Comparison of ENCODE assay signal across 15 cellular contexts in the genomic region with DNA sequence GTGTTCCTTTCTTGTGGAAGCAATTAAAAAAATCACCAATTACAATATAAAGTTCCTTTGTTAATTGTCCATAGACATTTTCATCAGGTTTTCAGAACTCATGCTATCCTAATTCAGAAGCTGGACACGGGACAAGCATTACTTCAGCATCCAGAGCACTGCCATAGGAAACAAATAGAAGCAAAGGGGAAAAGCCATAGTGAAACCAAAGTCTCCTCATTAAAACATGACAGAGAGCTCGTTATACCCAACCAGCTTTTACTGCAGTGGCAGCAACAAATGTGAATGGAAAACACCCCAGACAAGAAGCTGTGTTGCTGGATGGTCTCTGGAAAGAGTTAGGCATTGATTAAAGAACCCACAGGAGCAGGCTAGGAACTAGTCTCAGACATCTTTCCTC.
A peak's percentile ranks its signal among the peaks of the same experiment; 100 is the strongest.
DNase-seq lines count a peak whose midpoint lies in the region; ATAC-seq and TF ChIP-seq lines count a peak whose summit lies in the region.
"Had no signal": no experiment of that assay in that cellular context is flagged by ENCODE, and none has a peak within 500 bp of the region (broad histone marks: within the 10 kb centered on the region; RNA-seq: fewer than 3 reads in every experiment).

No MANE protein-coding gene starts in this region.

- no peak overlapping the region for H3K23ac ChIP-seq in mesendoderm (ENCODE audit: low read length)

- peak; percentile 46 for ATAC-seq in Right ventricle myocardium superior (ENCODE audit: poor library complexity)
- ATAC-seq in heart left ventricle: no peak
- peak; percentile 37 for ATAC-seq in omental fat pad (ENCODE audit: low FRiP score)
- ATAC-seq in HG02938 (IDR thresholded peaks at IDR 0.05; ENCODE audit: unreplicated experiment): no peak
- ATAC-seq: CD8-positive, alpha-beta T cell had no signal

- no peak overlapping the region for H2BK120ac ChIP-seq in mesendoderm (ENCODE audit: low read depth, low read length)

- H3K4me2 ChIP-seq in mesendoderm (ENCODE audit: low read length): no peak overlapping the region
- H3K4me2 ChIP-seq: BLaER1 treated with 17β-estradiol and CSF1 and Interleukin-3, amounts not matched to agents 10 nM and 100 nM had no signal

- H3K56ac ChIP-seq in mesendoderm (ENCODE audit: low read length): no peak overlapping the region

- H3K18ac ChIP-seq in mesendoderm (ENCODE audit: low read length): no peak overlapping the region

- no peaks in the 10 kb centered on the region for H3K79me1 ChIP-seq in mesendoderm (ENCODE audit: low read length)

- H4K8ac ChIP-seq in mesendoderm (ENCODE audit: low read depth, low read length): no peak overlapping the region

- H3K4me1 ChIP-seq in heart left ventricle: peaks cover 0 to 6% (median 0%) of the 10 kb centered on the region in 12 donors
- H3K4me1 ChIP-seq in mesendoderm (ENCODE audit: control insufficient read depth, low read depth, low read length): no peaks in the 10 kb centered on the region
- H3K4me1 ChIP-seq: BLaER1 treated with 17β-estradiol and CSF1 and Interleukin-3, amounts not matched to agents 10 nM and 100 nM had no signal

- H4K5ac ChIP-seq in mesendoderm (ENCODE audit: low read length): no peak overlapping the region

- TF ChIP-seq CTCF in heart left ventricle (IDR thresholded peaks at IDR 0.05) (no peak), omental fat pad (IDR thresholded peaks at IDR 0.05) (no peak)

- intact Hi-C loops in Right ventricle myocardium superior (cut with DNase I): no loop called here
- intact Hi-C loops in heart left ventricle (cut with DNase I): no loop called here

- H3K27me3 ChIP-seq in heart left ventricle: peaks cover 0 to 4% (median 0%) of the 10 kb centered on the region in 9 donors
- H3K27me3 ChIP-seq in mesendoderm (ENCODE audit: insufficient read depth, low read length, poor library complexity): no peaks in the 10 kb centered on the region
- H3K27me3 ChIP-seq: BLaER1 treated with 17β-estradiol and CSF1 and Interleukin-3, amounts not matched to agents 10 nM and 100 nM had no signal

- H3K36me3 ChIP-seq in heart left ventricle (no peaks in the 10 kb centered on the region), mesendoderm (ENCODE audit: control insufficient read depth, insufficient read depth, low read length) (no peaks in the 10 kb centered on the region)
- H3K36me3 ChIP-seq: BLaER1 treated with 17β-estradiol and CSF1 and Interleukin-3, amounts not matched to agents 10 nM and 100 nM had no signal

- H3K9ac ChIP-seq in mesendoderm (ENCODE audit: low read length): no peak overlapping the region
- H3K9ac ChIP-seq: BLaER1 treated with 17β-estradiol and CSF1 and Interleukin-3, amounts not matched to agents 10 nM and 100 nM had no signal

- DNase-seq in Right ventricle myocardium superior (no peak), heart left ventricle (no peak), globus pallidus (ENCODE audit: low spot score) (peak; percentile 32), omental fat pad (ENCODE audit: low spot score) (no peak), mesendoderm (no peak), AG20443 (ENCODE audit: low spot score) (no peak)
- DNase-seq in stimulated activated CD8-positive, alpha-beta memory T cell treated with anti-CD3 and anti-CD28 coated beads, Interleukin-4, amount 100 ng/mL, for 48 hours: no peak
- DNase-seq: CD8-positive, alpha-beta T cell; DMS53; NCI-H1105; NCI-H2081; NCI-H510A; NCI-H774 had no signal

- no peak overlapping the region for H3K4ac ChIP-seq in mesendoderm (ENCODE audit: low read depth, low read length)

- H2BK15ac ChIP-seq in mesendoderm (replicated peaks; ENCODE audit: low read depth): no peak overlapping the region

- no peaks in the 10 kb centered on the region for H3K79me2 ChIP-seq in mesendoderm (ENCODE audit: control insufficient read depth, insufficient read depth, low read length)

- H3K9me3 ChIP-seq in heart left ventricle: no peaks in the 10 kb centered on the region

- no peak overlapping the region for H2AK5ac ChIP-seq in mesendoderm (ENCODE audit: low read length)

- H3K27ac ChIP-seq in heart left ventricle (no peak overlapping the region), mesendoderm (ENCODE audit: low read depth, low read length) (no peak overlapping the region)
- H3K27ac ChIP-seq: BLaER1 treated with 17β-estradiol and CSF1 and Interleukin-3, amounts not matched to agents 10 nM and 100 nM had no signal

- no peak overlapping the region for H3K4me3 ChIP-seq in heart left ventricle
- H3K4me3 ChIP-seq in mesendoderm (ENCODE audit: low read length): no peak overlapping the region
- H3K4me3 ChIP-seq: BLaER1 treated with 17β-estradiol and CSF1 and Interleukin-3, amounts not matched to agents 10 nM and 100 nM had no signal

- 33 to 46% (median 39%) methylated on average over 2 of the region's 2 CpGs for WGBS in heart left ventricle, 4 donors
- no CpG with 5 or more reads among the region's 2 CpGs for WGBS in mesendoderm (ENCODE audit: extremely low coverage, insufficient coverage, low lambda C conversion rate)

- no peak overlapping the region for H2BK5ac ChIP-seq in mesendoderm (ENCODE audit: low read length)

- TF ChIP-seq POLR2A in heart left ventricle (IDR thresholded peaks at IDR 0.05): no peak

Comparison
In these comparisons a context has a peak if more than half of its experiments do, and no peak if none do; other contexts are left out.
1. ATAC-seq: peak in Right ventricle myocardium superior (single experiment) and omental fat pad (single experiment); none in heart left ventricle (0 of 4) and HG02938 (single experiment).